Comparison of ENCODE assay signal across 28 cellular contexts in genomic region chr16:86826931-86827330, GRCh38.
A peak's percentile ranks its signal among the peaks of the same experiment; 100 is the strongest.
DNase-seq lines count a peak whose midpoint lies in the region; ATAC-seq and TF ChIP-seq lines count a peak whose summit lies in the region.
"Had no signal": no experiment of that assay in that cellular context is flagged by ENCODE, and none has a peak within 500 bp of the region (broad histone marks: within the 10 kb centered on the region; RNA-seq: fewer than 3 reads in every experiment).

No MANE protein-coding gene starts in this region.

- in situ Hi-C loops in astrocyte of the spinal cord (cut with HindIII; ENCODE audit: low sequenced_read_pairs), result no loop called here

- H3K18ac ChIP-seq in trophoblast cell (ENCODE audit: low read length), result no peak overlapping the region

- no peaks in the 10 kb centered on the region for H3K79me1 ChIP-seq in trophoblast cell (ENCODE audit: low read length)

- no peak overlapping the region for H3K27ac Mint-ChIP-seq in HFFc6
- no peak overlapping the region for H3K27ac Mint-ChIP-seq in nephron progenitor cell
- H3K27ac Mint-ChIP-seq: activated CD4-positive, alpha-beta memory T cell treated with anti-CD3 and anti-CD28 coated beads, Interleukin-2, amount 10 ng/mL, durations not matched to agents 7 days and 5 days; immature natural killer cell; T-helper 2 cell treated with Interferon-gamma antibody and Interleukin-4, amounts not matched to agents 5 μg/mL and 100 μg/mL, for 36 hours had no signal

- H3K36me3 ChIP-seq in trophoblast cell (ENCODE audit: control insufficient read depth in 1 of 2, insufficient read depth in 2 of 2, low read length in 2 of 2), result no peaks in the 10 kb centered on the region
- H3K36me3 ChIP-seq: BLaER1 treated with 17β-estradiol and CSF1 and Interleukin-3, amounts not matched to agents 10 nM and 100 nM; gastroesophageal sphincter; tibial artery had no signal

- H4K8ac ChIP-seq in trophoblast cell (ENCODE audit: low read depth, low read length), result no peak overlapping the region

- no peak overlapping the region for H3K4me3 ChIP-seq in astrocyte of the spinal cord (ENCODE audit: low read depth, low read length)
- no peak overlapping the region for H3K4me3 ChIP-seq in trophoblast cell (ENCODE audit: low read depth, low read length)
- H3K4me3 ChIP-seq: BLaER1 treated with 17β-estradiol and CSF1 and Interleukin-3, amounts not matched to agents 10 nM and 100 nM; gastroesophageal sphincter; hepatocyte; tibial artery had no signal

- TF ChIP-seq CTCF in HFFc6 (IDR thresholded peaks at IDR 0.05), result no peak
- TF ChIP-seq CTCF in astrocyte of the spinal cord (IDR thresholded peaks at IDR 0.05; ENCODE audit: low read depth, low read length), result no peak
- no peak for TF ChIP-seq CTCF in nephron progenitor cell (IDR thresholded peaks at IDR 0.05)

- H3K4me2 ChIP-seq in trophoblast cell (ENCODE audit: low read length), result no peak overlapping the region
- H3K4me2 ChIP-seq: hepatocyte had no signal

- no peak for ATAC-seq in GM18907 (IDR thresholded peaks at IDR 0.05; ENCODE audit: unreplicated experiment)
- ATAC-seq in GM18511 (IDR thresholded peaks at IDR 0.05; ENCODE audit: unreplicated experiment), result no peak
- ATAC-seq: gastroesophageal sphincter, left colon, right cardiac atrium had no signal

- no peak overlapping the region for H3K27ac ChIP-seq in trophoblast cell (ENCODE audit: low read depth, low read length)
- H3K27ac ChIP-seq: BLaER1 treated with 17β-estradiol and CSF1 and Interleukin-3, amounts not matched to agents 10 nM and 100 nM; gastroesophageal sphincter; hepatocyte; HL-60; tibial artery had no signal

- no peak overlapping the region for H2BK120ac ChIP-seq in trophoblast cell (ENCODE audit: insufficient read depth, low read length, poor library complexity)

- H3K4me1 Mint-ChIP-seq in HFFc6 (ENCODE audit: low read depth) (peaks cover 45% of the 10 kb centered on the region), nephron progenitor cell (peaks cover 68% of the 10 kb centered on the region)
- H3K4me1 Mint-ChIP-seq: immature natural killer cell had no signal

- H3K14ac ChIP-seq in trophoblast cell (ENCODE audit: low read length), result no peak overlapping the region

- H3K27me3 ChIP-seq in trophoblast cell (ENCODE audit: insufficient read depth, low read length), result no peaks in the 10 kb centered on the region
- H3K27me3 ChIP-seq: tibial artery had no signal

- peaks cover 0 to 2% of the 10 kb centered on the region in 2 experiments for H3K4me1 ChIP-seq in trophoblast cell (ENCODE audit: control insufficient read depth in 1 of 2, insufficient read depth in 2 of 2, low read length in 2 of 2)
- H3K4me1 ChIP-seq: gastroesophageal sphincter had no signal

- H2AK5ac ChIP-seq in trophoblast cell (ENCODE audit: low read length), result no peak overlapping the region

- H3K36me3 Mint-ChIP-seq in HFFc6 (ENCODE audit: low read depth) (no peaks in the 10 kb centered on the region), nephron progenitor cell (ENCODE audit: low read depth) (peaks cover 11% of the 10 kb centered on the region)
- H3K36me3 Mint-ChIP-seq: brain, immature natural killer cell had no signal

- H3K9me3 Mint-ChIP-seq in HFFc6 (no peaks in the 10 kb centered on the region; the same call in 1 of the 2 replicates), nephron progenitor cell (peaks cover 19% of the 10 kb centered on the region)
- H3K9me3 Mint-ChIP-seq: activated CD4-positive, alpha-beta memory T cell treated with anti-CD3 and anti-CD28 coated beads, Interleukin-2, amount 10 ng/mL, durations not matched to agents 7 days and 5 days; immature natural killer cell; T-helper 2 cell treated with Interferon-gamma antibody and Interleukin-4, amounts not matched to agents 5 μg/mL and 100 μg/mL, for 36 hours had no signal

- peaks cover 4% of the 10 kb centered on the region for H3K9me3 ChIP-seq in trophoblast cell (ENCODE audit: insufficient read depth, low read depth, low read length)
- H3K9me3 ChIP-seq: BLaER1 treated with 17β-estradiol and CSF1 and Interleukin-3, amounts not matched to agents 10 nM and 100 nM; gastroesophageal sphincter; tibial artery had no signal

- H3K23ac ChIP-seq in trophoblast cell (ENCODE audit: low read length), result no peak overlapping the region

- DNase-seq in HFFc6 (peak; percentile 27), astrocyte of the spinal cord (ENCODE audit: low read depth, low spot score) (peak; percentile 35), nephron progenitor cell (peak; percentile 30), NCI-H1930 (lab: John Stamatoyannopoulos, UW) (no peak), trophoblast cell (no peak)
- DNase-seq: activated CD4-positive, alpha-beta memory T cell treated with anti-CD3 and anti-CD28 coated beads, Interleukin-2, amount 10 ng/mL, durations not matched to agents 7 days and 5 days; activated CD8-positive, alpha-beta memory T cell treated with anti-CD3 and anti-CD28 coated beads, Interleukin-2, amount 50 U/mL, for 4 hours; activated naive CD4-positive, alpha-beta T cell; GDM1; immature natural killer cell; KG1; left colon; MM.1S; NCI-H226; NCI-H526 treated with DMSO at 0.1 percent for 48 hours; right cardiac atrium; SHP77 treated with DMSO at 0.1 percent for 48 hours; stimulated activated CD4-positive, alpha-beta T cell treated with anti-CD3 and anti-CD28 coated beads, Interleukin-12 subunit alpha, Interleukin-12 subunit beta, amount 100 ng/mL, for 4 hours; stimulated activated CD4-positive, alpha-beta T cell treated with anti-CD3 and anti-CD28 coated beads, Interleukin-2, amount 100 ng/mL, for 48 hours had no signal

- no peak overlapping the region for H2AFZ ChIP-seq in trophoblast cell (ENCODE audit: insufficient read depth, low read length, poor library complexity)
- H2AFZ ChIP-seq: hepatocyte had no signal

- no peak overlapping the region for H4K91ac ChIP-seq in trophoblast cell (ENCODE audit: low read depth, low read length)

- H2BK12ac ChIP-seq in trophoblast cell (ENCODE audit: low read length), result no peak overlapping the region

- peak overlapping the region; percentile 42 for H3K4me3 Mint-ChIP-seq in HFFc6
- peak overlapping the region; percentile 38 for H3K4me3 Mint-ChIP-seq in nephron progenitor cell
- H3K4me3 Mint-ChIP-seq: activated CD4-positive, alpha-beta memory T cell treated with anti-CD3 and anti-CD28 coated beads, Interleukin-2, amount 10 ng/mL, durations not matched to agents 7 days and 5 days; immature natural killer cell; T-helper 2 cell treated with Interferon-gamma antibody and Interleukin-4, amounts not matched to agents 5 μg/mL and 100 μg/mL, for 36 hours had no signal

- peaks cover 64% of the 10 kb centered on the region for H3K27me3 Mint-ChIP-seq in HFFc6 (ENCODE audit: insufficient read depth)
- H3K27me3 Mint-ChIP-seq in nephron progenitor cell (ENCODE audit: low read depth, poor library complexity), result peaks cover 32% of the 10 kb centered on the region

- no peak overlapping the region for H3K9ac ChIP-seq in trophoblast cell (ENCODE audit: low read length)
- H3K9ac ChIP-seq: BLaER1 treated with 17β-estradiol and CSF1 and Interleukin-3, amounts not matched to agents 10 nM and 100 nM had no signal

- no CpG with 5 or more reads among the region's 15 CpGs for WGBS in trophoblast cell (ENCODE audit: extremely low coverage, insufficient coverage, insufficient read length)

- H3K4ac ChIP-seq in trophoblast cell (ENCODE audit: low read depth, low read length), result no peak overlapping the region

- no peak overlapping the region for H2BK5ac ChIP-seq in trophoblast cell (ENCODE audit: low read depth, low read length, poor library complexity)

- H3K79me2 ChIP-seq in trophoblast cell (ENCODE audit: control insufficient read depth, insufficient read depth, low read length, poor library complexity), result no peaks in the 10 kb centered on the region
- H3K79me2 ChIP-seq: hepatocyte had no signal

- H4K12ac ChIP-seq in trophoblast cell (ENCODE audit: low read depth, low read length), result no peak overlapping the region

Comparison
In these comparisons a context has a peak if more than half of its experiments do, and no peak if none do; other contexts are left out.
1. DNase-seq: peak in HFFc6 (single experiment), astrocyte of the spinal cord (single experiment) and nephron progenitor cell (single experiment); none in NCI-H1930 (0 of 2) and trophoblast cell (0 of 2).